Comparison of ENCODE assay signal across 8 cellular contexts in genomic region chr1:198158766-198159589, GRCh38. TPM values are rescaled to one million over a fixed set of nuclear protein-coding genes. Genes with fewer than 3 reads are reported as not detected.
DNase-seq lines count a peak whose midpoint lies in the region; ATAC-seq and TF ChIP-seq lines count a peak whose summit lies in the region.

No MANE protein-coding gene starts in this region.

- intact Hi-C loops in activated B cell treated with CpG ODN at 0.5 μM for 24 hours (cut with micrococcal nuclease): loop anchor here (1.0 to 10.0 kb wide), 10 partner anchors 9 to 1336 kb away; partner anchors contain the start of gene C1orf53

- POLR2A ChIA-PET in activated B cell treated with CpG ODN at 0.5 μM for 24 hours (lab: Charles Lee): interaction anchor here (0.8 to 4.6 kb wide), 6 partner anchors 9 to 527 kb away, joined by 3 to 46 read pairs (median 4); no protein-coding TSS in a partner anchor

- H3K4me3 ChIP-seq in AG10803 (ENCODE audit: low read length): peak overlapping the region; percentile 97

- CTCF ChIA-PET in activated B cell treated with CpG ODN at 0.5 μM for 24 hours (lab: Charles Lee): interaction anchor here (1.0 to 1.1 kb wide), 2 partner anchors 15 to 18 kb away, joined by 3 to 4 read pairs; no protein-coding TSS in a partner anchor

- H3K4me3 Mint-ChIP-seq in activated B cell treated with CpG ODN at 0.5 μM for 24 hours: peak overlapping the region; percentile 98

- DNase-seq in AG10803 (ENCODE audit: low read depth) (peak; percentile 86), NCI-H345 (lab: John Stamatoyannopoulos, UW) (peak; percentile 94), activated B cell treated with CpG ODN at 0.5 μM for 24 hours (peak; percentile 83), caudate nucleus (lab: John Stamatoyannopoulos, UW) (peak; percentile 26 to 94 (median 84)), islet precursor cell (peak; percentile 97)
- peak; percentile 82 for DNase-seq in stimulated activated CD4-positive, alpha-beta T cell treated with anti-CD3 and anti-CD28 coated beads, Interleukin-12 subunit alpha, Interleukin-12 subunit beta, amount 100 ng/mL, for 4 hours

- H3K4me1 Mint-ChIP-seq in activated B cell treated with CpG ODN at 0.5 μM for 24 hours: peaks cover 57% of the 10 kb centered on the region

- peak overlapping the region; percentile 92 for H3K27ac ChIP-seq in caudate nucleus (ENCODE audit: low read depth, low read length)

- no peaks in the 10 kb centered on the region for H3K9me3 Mint-ChIP-seq in activated B cell treated with CpG ODN at 0.5 μM for 24 hours

- ATAC-seq in GM19043 (IDR thresholded peaks at IDR 0.05; ENCODE audit: low read depth, unreplicated experiment) (peak; percentile 64), HG03342 (IDR thresholded peaks at IDR 0.05; ENCODE audit: unreplicated experiment) (peak; percentile 70), activated B cell treated with CpG ODN at 0.5 μM for 24 hours (ENCODE audit: low read depth) (peak; percentile 82)

- TF ChIP-seq CTCF in AG10803 (conservative IDR thresholded peaks at IDR 0.05; ENCODE audit: low read length) (no peak), activated B cell treated with CpG ODN at 0.5 μM for 24 hours (IDR thresholded peaks at IDR 0.05) (no peak)

- no peaks in the 10 kb centered on the region for H3K27me3 Mint-ChIP-seq in activated B cell treated with CpG ODN at 0.5 μM for 24 hours

- H3K36me3 Mint-ChIP-seq in activated B cell treated with CpG ODN at 0.5 μM for 24 hours (ENCODE audit: low read depth): peaks cover 10% of the 10 kb centered on the region

- H3K27ac Mint-ChIP-seq in activated B cell treated with CpG ODN at 0.5 μM for 24 hours: peak overlapping the region; percentile 98

RNA-seq across cellular contexts. Expression of gene NEK7, which starts 2.2 kb away (rescaled TPM):
- 28.3 and 33.5 TPM in 2 replicates for total RNA-seq in activated B cell treated with CpG ODN at 0.5 μM for 24 hours

Comparison
In these comparisons a context has a peak if more than half of its experiments do, and no peak if none do; other contexts are left out.
1. Peak in every context shown above with its lines: DNase-seq, ATAC-seq, H3K4me3 ChIP-seq and H3K27ac ChIP-seq.